ENCODE assay signal across 12 cellular contexts in the genomic region with DNA sequence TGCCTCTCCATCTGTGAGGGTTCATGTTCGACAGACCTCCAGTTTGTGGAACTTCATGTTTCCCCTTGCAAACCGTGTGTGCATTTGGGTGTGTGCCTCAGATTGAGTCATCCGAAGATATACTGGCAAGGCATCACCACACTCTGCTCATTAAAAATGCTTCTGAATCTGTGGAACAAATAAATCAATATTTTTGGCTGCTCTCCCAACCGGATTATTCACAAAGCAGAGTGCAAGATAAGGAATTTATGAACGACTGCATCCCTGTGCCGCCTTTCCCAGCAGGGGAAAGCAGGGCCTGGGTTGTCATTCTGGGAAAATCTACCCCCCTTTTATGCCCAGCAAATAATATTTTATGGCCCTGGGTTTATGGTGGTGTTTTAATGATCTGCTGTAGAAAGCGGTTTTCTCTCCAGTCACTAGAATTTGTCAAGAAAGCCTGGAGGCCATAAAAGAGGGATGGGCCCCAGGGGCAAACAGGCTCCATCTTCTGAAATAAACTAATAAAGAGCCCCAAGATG. TPM values are rescaled to one million over a fixed set of nuclear protein-coding genes. Genes with fewer than 3 reads are reported as not detected.
DNase-seq lines count a peak whose midpoint lies in the region; ATAC-seq and TF ChIP-seq lines count a peak whose summit lies in the region.
"Had no signal": no experiment of that assay in that cellular context is flagged by ENCODE, and none has a peak within 500 bp of the region (broad histone marks: within the 10 kb centered on the region; RNA-seq: fewer than 3 reads in every experiment).

No MANE protein-coding gene starts in this region.

- H3K4me3 Mint-ChIP-seq in HFFc6, result peak overlapping the region; percentile 38
- H3K4me3 Mint-ChIP-seq in type B pancreatic cell, result peak overlapping the region; percentile 49
- H3K4me3 Mint-ChIP-seq: memory B cell had no signal

- no peak overlapping the region for H3K27ac ChIP-seq in dorsolateral prefrontal cortex
- H3K27ac ChIP-seq: WERI-Rb-1 had no signal

- ATAC-seq in SK-N-SH treated with all-trans-retinoic acid at 6 μM for 48 hours (peak; percentile 20), GM21528 (IDR thresholded peaks at IDR 0.05; ENCODE audit: low FRiP score, unreplicated experiment) (no peak), HG02852 (IDR thresholded peaks at IDR 0.05; ENCODE audit: unreplicated experiment) (no peak)
- ATAC-seq: Right ventricle myocardium inferior had no signal

- H3K4me1 Mint-ChIP-seq in HFFc6 (ENCODE audit: low read depth), result peaks cover 60% of the 10 kb centered on the region
- peaks cover 12% of the 10 kb centered on the region for H3K4me1 Mint-ChIP-seq in type B pancreatic cell (ENCODE audit: unreplicated experiment)

- H3K27me3 ChIP-seq in dorsolateral prefrontal cortex, result peaks cover 0 to 10% (median 0%) of the 10 kb centered on the region in 45 donors

- H3K27me3 Mint-ChIP-seq in HFFc6 (ENCODE audit: insufficient read depth) (peaks cover 7% of the 10 kb centered on the region), type B pancreatic cell (peaks cover 42% of the 10 kb centered on the region)

- H3K36me3 Mint-ChIP-seq in HFFc6 (ENCODE audit: low read depth) (peaks cover 5% of the 10 kb centered on the region; the same call in 1 of the 2 replicates), type B pancreatic cell (peaks cover 4% of the 10 kb centered on the region)
- H3K36me3 Mint-ChIP-seq: memory B cell had no signal

- H3K27ac Mint-ChIP-seq in HFFc6 (peak overlapping the region; percentile 69), type B pancreatic cell (no peak overlapping the region)
- H3K27ac Mint-ChIP-seq: memory B cell had no signal

- no peak overlapping the region for H3K4me3 ChIP-seq in foreskin fibroblast (ENCODE audit: low read depth in 1 of 2, low read length in 2 of 2)
- no peak overlapping the region for H3K4me3 ChIP-seq in dorsolateral prefrontal cortex

- TF ChIP-seq CTCF in HFFc6 (IDR thresholded peaks at IDR 0.05) (no peak), foreskin fibroblast (IDR thresholded peaks at IDR 0.05; ENCODE audit: low read depth, low read length) (no peak), type B pancreatic cell (conservative IDR thresholded peaks at IDR 0.05) (no peak), dorsolateral prefrontal cortex (IDR thresholded peaks at IDR 0.05 in 54 of 56, conservative IDR thresholded peaks at IDR 0.05 in 2 of 56; ENCODE audit: low read depth in 1 of 56, partially characterized antibody in 56 of 56) (no peak)

- DNase-seq in HFFc6 (peak; percentile 93), foreskin fibroblast (peak; percentile 82 to 90), type B pancreatic cell (ENCODE audit: extremely low spot score, unreplicated experiment) (no peak), SW480 (ENCODE audit: low spot score) (no peak), dorsolateral prefrontal cortex (no peak)
- DNase-seq: activated CD8-positive, alpha-beta memory T cell treated with anti-CD3 and anti-CD28 coated beads, Interleukin-2, amount 50 U/mL, for 4 hours; WERI-Rb-1 had no signal

- H3K9me3 Mint-ChIP-seq in HFFc6 (no peaks in the 10 kb centered on the region), type B pancreatic cell (no peaks in the 10 kb centered on the region)

- intact Hi-C loops in dorsolateral prefrontal cortex (cut with DNase I), result no loop called here

TF ChIP-seq in SK-N-SH treated with all-trans-retinoic acid at 6 μM for 48 hours, 23 proteins besides CTCF, POLR2A, EP300 and RAD21:
- TF ChIP-seq ZNF8 (CRISPR knock-in tag; IDR thresholded peaks at IDR 0.05), result peak; percentile 7; the same call in 1 of the 2 replicates
- peak; percentile 20; the same call in 1 of the 2 replicates for TF ChIP-seq ZC3H10 (CRISPR knock-in tag; IDR thresholded peaks at IDR 0.05)
- TF ChIP-seq ISL1 (CRISPR knock-in tag; IDR thresholded peaks at IDR 0.05), result peak; percentile 89
- no peak for TF ChIP-seq TCF4 (CRISPR knock-in tag; IDR thresholded peaks at IDR 0.05; ENCODE audit: borderline replicate concordance)
TF ChIP-seq in SK-N-SH treated with all-trans-retinoic acid at 6 μM for 48 hours: peak in this region for 3.

RNA-seq across cellular contexts. Expression of a gene that starts 4.2 kb away (rescaled TPM):
- total RNA-seq in HFFc6 (2021; fragmentation: NEBNext Ultra II Directional; extraction: Animal tissue kit (Norgen Biotek cat#: 25700)), result 100 to 1,000 TPM; 240 to 387 (median 256) TPM
- total RNA-seq in type B pancreatic cell (ENCODE audit: low replicate concordance) (62.0 and 99.3 TPM in 2 replicates), dorsolateral prefrontal cortex (10 to 100 TPM in 13 of 120 experiments, 1 to 10 TPM in 107; 3.3 to 13.3 (median 7.1) TPM)

Comparison
In these comparisons a context has a peak if more than half of its experiments do, and no peak if none do; other contexts are left out.
1. DNase-seq: peak in HFFc6 (single experiment) and foreskin fibroblast (2 of 2); none in type B pancreatic cell (single experiment), SW480 (single experiment) and dorsolateral prefrontal cortex (0 of 10).